1 cellular context compared by ENCODE assay signal in genomic region chr6:96521625-96522468, GRCh38.
TF ChIP-seq lines count a peak whose summit lies in the region.

Gene UFL1 (plus strand): TSS chr6:96521806. CDS start chr6:96521874, 68 bp downstream.

TF ChIP-seq in WTC11, 78 proteins besides CTCF, POLR2A, EP300 and RAD21 (continued from another document and continues in another):
- TF ChIP-seq SOX15 (CRISPR knock-in tag; IDR thresholded peaks at IDR 0.05) (no peak), NR2C2 (CRISPR knock-in tag; IDR thresholded peaks at IDR 0.05) (0 out of 2 replicates have a peak, but pooled peaks have one; percentile 26), AFF4 (CRISPR knock-in tag; IDR thresholded peaks at IDR 0.05; ENCODE audit: borderline replicate concordance) (peak; percentile 24; the same call in 1 of the 2 replicates), MAX (CRISPR knock-in tag; IDR thresholded peaks at IDR 0.05) (peak; percentile 78), HMGA2 (CRISPR knock-in tag; IDR thresholded peaks at IDR 0.05) (no peak), GABPB1 (CRISPR knock-in tag; IDR thresholded peaks at IDR 0.05) (peak; percentile 77; the same call in 1 of the 2 replicates), FOXK1 (CRISPR knock-in tag; IDR thresholded peaks at IDR 0.05) (peak; percentile 86), ESRRA (CRISPR knock-in tag; IDR thresholded peaks at IDR 0.05; ENCODE audit: borderline replicate concordance) (peak; percentile 61; the same call in 1 of the 2 replicates), CBFB (CRISPR knock-in tag; IDR thresholded peaks at IDR 0.05; ENCODE audit: low read depth) (0 out of 2 replicates have a peak, but pooled peaks have one; percentile 40), IRF1 (CRISPR knock-in tag; IDR thresholded peaks at IDR 0.05) (no peak), ZNF219 (CRISPR knock-in tag; IDR thresholded peaks at IDR 0.05; ENCODE audit: borderline replicate concordance) (no peak), E2F5 (CRISPR knock-in tag; IDR thresholded peaks at IDR 0.05) (peak; percentile 44; the same call in 1 of the 2 replicates), FOXP1 (CRISPR knock-in tag; IDR thresholded peaks at IDR 0.05; ENCODE audit: borderline replicate concordance) (peak; percentile 67; the same call in 1 of the 2 replicates), SP1 (CRISPR knock-in tag; conservative IDR thresholded peaks at IDR 0.05) (peak; percentile 92), RORB (CRISPR knock-in tag; IDR thresholded peaks at IDR 0.05) (no peak), ZNF281 (CRISPR knock-in tag; IDR thresholded peaks at IDR 0.05) (0 out of 2 replicates have a peak, but pooled peaks have one; percentile 69), CDX4 (CRISPR knock-in tag; IDR thresholded peaks at IDR 0.05; ENCODE audit: borderline replicate concordance) (no peak), ZNF416 (CRISPR knock-in tag; IDR thresholded peaks at IDR 0.05) (no peak), MLX (CRISPR knock-in tag; IDR thresholded peaks at IDR 0.05) (0 out of 2 replicates have a peak, but pooled peaks have one; percentile 14), FOXP4 (CRISPR knock-in tag; IDR thresholded peaks at IDR 0.05) (peak; percentile 13; the same call in 1 of the 2 replicates), PREB (CRISPR knock-in tag; IDR thresholded peaks at IDR 0.05; ENCODE audit: borderline replicate concordance) (no peak), MYBL2 (CRISPR knock-in tag; IDR thresholded peaks at IDR 0.05) (peak; percentile 75), SMAD3 (CRISPR knock-in tag; IDR thresholded peaks at IDR 0.05; ENCODE audit: borderline replicate concordance) (no peak), NR1H2 (CRISPR knock-in tag; IDR thresholded peaks at IDR 0.05) (no peak), TEAD1 (CRISPR knock-in tag; IDR thresholded peaks at IDR 0.05) (peak; percentile 81), JUN (CRISPR knock-in tag; IDR thresholded peaks at IDR 0.05) (no peak), ZNF263 (CRISPR knock-in tag; IDR thresholded peaks at IDR 0.05; ENCODE audit: low read depth) (no peak), CREM (CRISPR knock-in tag; IDR thresholded peaks at IDR 0.05) (peak; percentile 86), NR3C1 (CRISPR knock-in tag; conservative IDR thresholded peaks at IDR 0.05; ENCODE audit: low read depth) (no peak), FOXJ3 (CRISPR knock-in tag; IDR thresholded peaks at IDR 0.05; ENCODE audit: borderline replicate concordance) (no peak), RELA (CRISPR knock-in tag; IDR thresholded peaks at IDR 0.05; ENCODE audit: borderline replicate concordance) (peak; percentile 64; the same call in 1 of the 2 replicates), ZNF532 (CRISPR knock-in tag; IDR thresholded peaks at IDR 0.05; ENCODE audit: borderline replicate concordance) (no peak), TP53 (CRISPR knock-in tag; IDR thresholded peaks at IDR 0.05) (0 out of 2 replicates have a peak, but pooled peaks have one; percentile 76), ZNF121 (CRISPR knock-in tag; IDR thresholded peaks at IDR 0.05) (no peak), PRDM15 (CRISPR knock-in tag; IDR thresholded peaks at IDR 0.05) (peak; percentile 34; the same call in 1 of the 2 replicates), PRRX2 (CRISPR knock-in tag; IDR thresholded peaks at IDR 0.05) (no peak)
